ENCODE assay signal across 8 cellular contexts in genomic region chr11:65425971-65426838, GRCh38. TPM values are rescaled to one million over a fixed set of nuclear protein-coding genes. Genes with fewer than 3 reads are reported as not detected.
A peak's percentile ranks its signal among the peaks of the same experiment; 100 is the strongest.
DNase-seq lines count a peak whose midpoint lies in the region; ATAC-seq and TF ChIP-seq lines count a peak whose summit lies in the region.

No MANE protein-coding gene starts in this region.

- H3K4me3 ChIP-seq in GM12864 (ENCODE audit: low read depth, low read length) (peak overlapping the region; percentile 97), fibroblast of the aortic adventitia (ENCODE audit: low read depth, low read length) (peak overlapping the region; percentile 81), trophoblast cell (ENCODE audit: low read depth, low read length) (no peak overlapping the region)

- ATAC-seq in HG02678 (IDR thresholded peaks at IDR 0.05; ENCODE audit: unreplicated experiment) = no peak
- ATAC-seq in HG03520 (IDR thresholded peaks at IDR 0.05; ENCODE audit: unreplicated experiment) = no peak

- H3K9ac ChIP-seq in trophoblast cell (ENCODE audit: low read length) = no peak overlapping the region

- no peak overlapping the region for H2BK12ac ChIP-seq in trophoblast cell (ENCODE audit: low read length)

- H3K36me3 ChIP-seq in trophoblast cell (ENCODE audit: control insufficient read depth in 1 of 2, insufficient read depth in 2 of 2, low read length in 2 of 2) = peaks cover 5 to 9% of the 10 kb centered on the region in 2 experiments

- peaks cover 5% of the 10 kb centered on the region for H3K27me3 Mint-ChIP-seq in activated CD4-positive, alpha-beta T cell treated with anti-CD3 and anti-CD28 coated beads, Interleukin-2, amount 10 ng/mL, durations not matched to agents 7 days and 5 days

- H3K9me3 ChIP-seq in trophoblast cell (ENCODE audit: insufficient read depth, low read depth, low read length) = no peaks in the 10 kb centered on the region

- H3K79me1 ChIP-seq in trophoblast cell (ENCODE audit: low read length) = peaks cover 27% of the 10 kb centered on the region

- H4K91ac ChIP-seq in trophoblast cell (ENCODE audit: low read depth, low read length) = no peak overlapping the region

- CTCF ChIA-PET in activated CD4-positive, alpha-beta T cell treated with anti-CD3 and anti-CD28 coated beads, Interleukin-2, amount 10 ng/mL, durations not matched to agents 7 days and 5 days (lab: Charles Lee) = interaction anchor here (0.7 to 3.0 kb wide), 4 partner anchors 10 to 84 kb away, joined by 3 to 9 read pairs (median 4); no protein-coding TSS in a partner anchor

- H3K4me1 ChIP-seq in trophoblast cell (ENCODE audit: control insufficient read depth in 1 of 2, insufficient read depth in 2 of 2, low read length in 2 of 2) = peaks cover 32 to 47% of the 10 kb centered on the region in 2 experiments

- H3K36me3 Mint-ChIP-seq in activated CD4-positive, alpha-beta T cell treated with anti-CD3 and anti-CD28 coated beads, Interleukin-2, amount 10 ng/mL, durations not matched to agents 7 days and 5 days (ENCODE audit: low read depth) = peaks cover 76% of the 10 kb centered on the region

- peak overlapping the region; percentile 24 for H3K4ac ChIP-seq in trophoblast cell (ENCODE audit: low read depth, low read length)

- H3K27me3 ChIP-seq in trophoblast cell (ENCODE audit: insufficient read depth, low read length) = no peaks in the 10 kb centered on the region

- peak overlapping the region; percentile 56 for H3K4me2 ChIP-seq in trophoblast cell (ENCODE audit: low read length)

- peak overlapping the region; percentile 77 for H3K27ac ChIP-seq in trophoblast cell (ENCODE audit: low read depth, low read length)

- H3K9me3 Mint-ChIP-seq in activated CD4-positive, alpha-beta T cell treated with anti-CD3 and anti-CD28 coated beads, Interleukin-2, amount 10 ng/mL, durations not matched to agents 7 days and 5 days = no peaks in the 10 kb centered on the region

- H2AFZ ChIP-seq in trophoblast cell (ENCODE audit: insufficient read depth, low read length, poor library complexity) = no peak overlapping the region

- in situ Hi-C loops in KBM-7 (cut with MboI; ENCODE audit: low pct_unique_long_range_greater_than_20kb, low sequenced_read_pairs) = no loop called here

- no CpG with 5 or more reads among the region's 9 CpGs for WGBS in trophoblast cell (ENCODE audit: extremely low coverage, insufficient coverage, insufficient read length)

- H3K23ac ChIP-seq in trophoblast cell (ENCODE audit: low read length) = no peak overlapping the region

- no peak overlapping the region for H3K18ac ChIP-seq in trophoblast cell (ENCODE audit: low read length)

- no peak overlapping the region for H3K14ac ChIP-seq in trophoblast cell (ENCODE audit: low read length)

- no peak overlapping the region for H2BK120ac ChIP-seq in trophoblast cell (ENCODE audit: insufficient read depth, low read length, poor library complexity)

- H3K27ac Mint-ChIP-seq in activated CD4-positive, alpha-beta T cell treated with anti-CD3 and anti-CD28 coated beads, Interleukin-2, amount 10 ng/mL, durations not matched to agents 7 days and 5 days = peak overlapping the region; percentile 97

- no peak overlapping the region for H4K12ac ChIP-seq in trophoblast cell (ENCODE audit: low read depth, low read length)

- no peak overlapping the region for H2BK5ac ChIP-seq in trophoblast cell (ENCODE audit: low read depth, low read length, poor library complexity)

- H3K79me2 ChIP-seq in trophoblast cell (ENCODE audit: control insufficient read depth, insufficient read depth, low read length, poor library complexity) = peaks cover 45% of the 10 kb centered on the region

- peaks cover 56% of the 10 kb centered on the region for H3K4me1 Mint-ChIP-seq in activated CD4-positive, alpha-beta T cell treated with anti-CD3 and anti-CD28 coated beads, Interleukin-2, amount 10 ng/mL, durations not matched to agents 7 days and 5 days

- TF ChIP-seq CTCF in GM12864 (IDR thresholded peaks at IDR 0.05; ENCODE audit: low read depth, low read length, missing control alignments) (no peak), fibroblast of the aortic adventitia (IDR thresholded peaks at IDR 0.05; ENCODE audit: insufficient read depth, low read length) (no peak)

- POLR2A ChIA-PET in activated CD4-positive, alpha-beta T cell treated with anti-CD3 and anti-CD28 coated beads, Interleukin-2, amount 10 ng/mL, durations not matched to agents 7 days and 5 days (lab: Charles Lee) = interaction anchor here (14.2 kb wide), 1 partner anchor 77 kb away, joined by 781 read pairs; the partner anchor contains the start of gene MALAT1

- DNase-seq in GM12864 (ENCODE audit: low read depth) = peak; percentile 88
- peak; percentile 88 for DNase-seq in KBM-7
- peak; percentile 53 for DNase-seq in activated CD4-positive, alpha-beta T cell treated with anti-CD3 and anti-CD28 coated beads, Interleukin-2, amount 10 ng/mL, durations not matched to agents 7 days and 5 days
- peak; percentile 85 for DNase-seq in fibroblast of the aortic adventitia (ENCODE audit: low read depth)
- DNase-seq in trophoblast cell = peak; percentile 52 to 94
- DNase-seq in NCI-H2196 treated with DMSO at 0.1 percent for 48 hours (lab: John Stamatoyannopoulos, UW; ENCODE audit: unreplicated experiment) = no peak

- H3K4me3 Mint-ChIP-seq in activated CD4-positive, alpha-beta T cell treated with anti-CD3 and anti-CD28 coated beads, Interleukin-2, amount 10 ng/mL, durations not matched to agents 7 days and 5 days = peak overlapping the region; percentile 91

- no peak overlapping the region for H4K8ac ChIP-seq in trophoblast cell (ENCODE audit: low read depth, low read length)

- H2AK5ac ChIP-seq in trophoblast cell (ENCODE audit: low read length) = no peak overlapping the region

RNA-seq across cellular contexts. Expression of gene NEAT1, which starts 3.6 kb away (rescaled TPM):
- total RNA-seq in activated CD4-positive, alpha-beta T cell treated with anti-CD3 and anti-CD28 coated beads, Interleukin-2, amount 10 ng/mL, durations not matched to agents 7 days and 5 days = 100 to 1,000 TPM; 463 to 610 TPM
- total RNA-seq in fibroblast of the aortic adventitia (ENCODE audit: low replicate concordance) = 527 and 883 TPM in 2 replicates
- polyA plus RNA-seq in trophoblast cell (2013) = 11.1 and 12.7 TPM in 2 replicates

RNA-seq across cellular contexts. Expression of gene FRMD8, which starts 39.8 kb away (rescaled TPM):
- 10 to 100 TPM; 49.5 to 52.1 TPM for total RNA-seq in activated CD4-positive, alpha-beta T cell treated with anti-CD3 and anti-CD28 coated beads, Interleukin-2, amount 10 ng/mL, durations not matched to agents 7 days and 5 days
- 42.7 and 172 TPM in 2 replicates for total RNA-seq in fibroblast of the aortic adventitia (ENCODE audit: low replicate concordance)
- polyA plus RNA-seq in trophoblast cell (2013) = 21.2 and 22.9 TPM in 2 replicates

RNA-seq across cellular contexts. Expression of gene SLC25A45, which starts 43.8 kb away (rescaled TPM):
- 10 to 100 TPM; 40.9 TPM for total RNA-seq in activated CD4-positive, alpha-beta T cell treated with anti-CD3 and anti-CD28 coated beads, Interleukin-2, amount 10 ng/mL, durations not matched to agents 7 days and 5 days
- total RNA-seq in fibroblast of the aortic adventitia (ENCODE audit: low replicate concordance) = 0.41 and 5.8 TPM in 2 replicates
- 0.93 and 1.1 TPM in 2 replicates for polyA plus RNA-seq in trophoblast cell (2013)
